3 cellular contexts compared by ENCODE assay signal in the genomic region with DNA sequence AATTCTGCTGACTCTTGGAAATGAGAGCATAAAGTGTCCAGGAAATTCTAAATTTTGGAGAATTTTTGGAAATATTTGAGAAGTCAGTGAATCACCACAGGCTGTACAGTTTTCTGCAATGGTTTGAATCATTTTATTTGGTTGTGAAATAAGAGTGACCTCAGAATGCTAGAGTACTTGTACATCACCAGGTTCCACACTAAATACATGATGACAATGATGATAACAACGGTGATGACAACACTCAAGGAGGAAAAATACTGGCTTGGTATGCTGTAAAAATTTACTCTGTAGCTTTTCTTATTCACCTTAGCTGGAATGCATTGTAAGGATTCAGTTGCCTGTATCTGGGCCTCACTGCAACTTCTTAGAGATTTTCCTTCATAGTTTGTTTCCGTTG.
TF ChIP-seq lines count a peak whose summit lies in the region.

No MANE protein-coding gene starts in this region.

TF ChIP-seq in A549, 52 proteins besides CTCF, POLR2A, EP300 and RAD21:
- TF ChIP-seq MAFK (IDR thresholded peaks at IDR 0.05; ENCODE audit: partially characterized antibody) (peak; percentile 49), HOXB13 (CRISPR knock-in tag; IDR thresholded peaks at IDR 0.05; ENCODE audit: low read depth) (no peak), USF2 (IDR thresholded peaks at IDR 0.05) (no peak), MAX (IDR thresholded peaks at IDR 0.05) (no peak), RFX5 (IDR thresholded peaks at IDR 0.05) (no peak), CHD2 (IDR thresholded peaks at IDR 0.05; ENCODE audit: low read length, partially characterized antibody) (no peak), ZFP36 (IDR thresholded peaks at IDR 0.05; ENCODE audit: borderline replicate concordance, partially characterized antibody) (no peak)
- TF ChIP-seq, protein P1, sequence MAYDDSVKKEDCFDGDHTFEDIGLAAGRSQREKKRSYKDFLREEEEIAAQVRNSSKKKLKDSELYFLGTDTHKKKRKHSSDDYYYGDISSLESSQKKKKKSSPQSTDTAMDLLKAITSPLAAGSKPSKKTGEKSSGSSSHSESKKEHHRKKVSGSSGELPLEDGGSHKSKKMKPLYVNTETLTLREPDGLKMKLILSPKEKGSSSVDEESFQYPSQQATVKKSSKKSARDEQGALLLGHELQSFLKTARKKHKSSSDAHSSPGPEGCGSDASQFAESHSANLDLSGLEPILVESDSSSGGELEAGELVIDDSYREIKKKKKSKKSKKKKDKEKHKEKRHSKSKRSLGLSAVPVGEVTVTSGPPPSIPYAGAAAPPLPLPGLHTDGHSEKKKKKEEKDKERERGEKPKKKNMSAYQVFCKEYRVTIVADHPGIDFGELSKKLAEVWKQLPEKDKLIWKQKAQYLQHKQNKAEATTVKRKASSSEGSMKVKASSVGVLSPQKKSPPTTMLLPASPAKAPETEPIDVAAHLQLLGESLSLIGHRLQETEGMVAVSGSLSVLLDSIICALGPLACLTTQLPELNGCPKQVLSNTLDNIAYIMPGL (CRISPR knock-in tag; IDR thresholded peaks at IDR 0.05; ENCODE audit: borderline replicate concordance): no peak

TF ChIP-seq in HEK293, 187 proteins besides CTCF, POLR2A, EP300 and RAD21 (continued from another document):
- 0 out of 2 replicates have a peak, but pooled peaks have one; percentile 33 for TF ChIP-seq ZBTB21 (tag by site-specific recombination; IDR thresholded peaks at IDR 0.05)

TF ChIP-seq in H1, 55 proteins besides CTCF, POLR2A, EP300 and RAD21 (continued from another document):
- TF ChIP-seq TAF7 (optimal IDR thresholded peaks at IDR 0.05; ENCODE audit: borderline replicate concordance, low read depth, low read length) (no peak), BRCA1 (IDR thresholded peaks at IDR 0.05; ENCODE audit: low read depth, low read length) (no peak), RFX5 (IDR thresholded peaks at IDR 0.05; ENCODE audit: borderline replicate concordance, low read depth, low read length) (no peak), E2F6 (IDR thresholded peaks at IDR 0.05) (no peak)
